9 cellular contexts compared by ENCODE assay signal in genomic region chr9:128550770-128551651, GRCh38. TPM values are rescaled to one million over a fixed set of nuclear protein-coding genes. Genes with fewer than 3 reads are reported as not detected.
A peak's percentile ranks its signal among the peaks of the same experiment; 100 is the strongest.
DNase-seq lines count a peak whose midpoint lies in the region; ATAC-seq lines count a peak whose summit lies in the region.
"Had no signal": no experiment of that assay in that cellular context is flagged by ENCODE, and none has a peak within 500 bp of the region (broad histone marks: within the 10 kb centered on the region; RNA-seq: fewer than 3 reads in every experiment).

No MANE protein-coding gene starts in this region.

- intact Hi-C loops in head of caudate nucleus (cut with DNase I) = no loop called here

- H3K4me3 Mint-ChIP-seq in activated T-cell treated with anti-CD3 and anti-CD28 coated beads, Interleukin-2, amount 50 U/mL, for 24 hours = no peak overlapping the region
- peak overlapping the region; percentile 94 for H3K4me3 Mint-ChIP-seq in activated CD8-positive, alpha-beta T cell treated with anti-CD3 and anti-CD28 coated beads, Interleukin-2, amount 10 ng/mL, durations not matched to agents 7 days and 5 days
- H3K4me3 Mint-ChIP-seq: dendritic cell treated with granulocyte-macrophage colony-stimulating factor and Interleukin-4, amounts not matched to agents 40 ng/mL and 50 ng/mL, for 4 days had no signal

- ATAC-seq in activated CD8-positive, alpha-beta T cell treated with anti-CD3 and anti-CD28 coated beads, Interleukin-2, amount 10 ng/mL, durations not matched to agents 7 days and 5 days = no peak
- ATAC-seq in HG03442 (IDR thresholded peaks at IDR 0.05; ENCODE audit: unreplicated experiment) = no peak
- no peak for ATAC-seq in esophagus mucosa
- ATAC-seq in HG03139 (IDR thresholded peaks at IDR 0.05; ENCODE audit: unreplicated experiment) = no peak

- H3K36me3 Mint-ChIP-seq in activated T-cell treated with anti-CD3 and anti-CD28 coated beads, Interleukin-2, amount 50 U/mL, for 24 hours (ENCODE audit: low read depth) = peaks cover 5% of the 10 kb centered on the region
- H3K36me3 Mint-ChIP-seq in activated CD8-positive, alpha-beta T cell treated with anti-CD3 and anti-CD28 coated beads, Interleukin-2, amount 10 ng/mL, durations not matched to agents 7 days and 5 days (ENCODE audit: low read depth) = no peaks in the 10 kb centered on the region

- no peak for DNase-seq in activated T-cell treated with anti-CD3 and anti-CD28 coated beads, Interleukin-2, amount 50 U/mL, for 24 hours
- no peak for DNase-seq in activated T-cell treated with anti-CD3 and anti-CD28 coated beads, Interleukin-2, amount 50 U/mL, for 1 hour
- DNase-seq in activated CD8-positive, alpha-beta T cell treated with anti-CD3 and anti-CD28 coated beads, Interleukin-2, amount 10 ng/mL, durations not matched to agents 7 days and 5 days = no peak
- DNase-seq in head of caudate nucleus = peak in 41 of 42 donors; percentile 8 to 74 (median 49)
- peak in 45 of 56 donors; percentile 4 to 73 (median 35) for DNase-seq in nucleus accumbens (lab: John Stamatoyannopoulos, UW)

- CTCF ChIA-PET in activated CD8-positive, alpha-beta T cell treated with anti-CD3 and anti-CD28 coated beads, Interleukin-2, amount 10 ng/mL, durations not matched to agents 7 days and 5 days (lab: Charles Lee) = interaction anchor here (1.3 to 1.6 kb wide), 4 partner anchors 9 to 46 kb away, joined by 3 to 13 read pairs (median 4); no protein-coding TSS in a partner anchor

- peaks cover 31% of the 10 kb centered on the region for H3K4me1 Mint-ChIP-seq in activated T-cell treated with anti-CD3 and anti-CD28 coated beads, Interleukin-2, amount 50 U/mL, for 24 hours (ENCODE audit: low read depth)
- peaks cover 20% of the 10 kb centered on the region for H3K4me1 Mint-ChIP-seq in activated CD8-positive, alpha-beta T cell treated with anti-CD3 and anti-CD28 coated beads, Interleukin-2, amount 10 ng/mL, durations not matched to agents 7 days and 5 days (ENCODE audit: low read depth)

- POLR2A ChIA-PET in activated CD8-positive, alpha-beta T cell treated with anti-CD3 and anti-CD28 coated beads, Interleukin-2, amount 10 ng/mL, durations not matched to agents 7 days and 5 days (lab: Charles Lee) = interaction anchor here (0.7 to 4.3 kb wide), 13 partner anchors 8 to 268 kb away, joined by 3 to 38 read pairs (median 4); partner anchors contain the start of genes ENDOG, GLE1 and SET

- no peaks in the 10 kb centered on the region for H3K27me3 Mint-ChIP-seq in activated T-cell treated with anti-CD3 and anti-CD28 coated beads, Interleukin-2, amount 50 U/mL, for 24 hours
- no peaks in the 10 kb centered on the region for H3K27me3 Mint-ChIP-seq in activated CD8-positive, alpha-beta T cell treated with anti-CD3 and anti-CD28 coated beads, Interleukin-2, amount 10 ng/mL, durations not matched to agents 7 days and 5 days (ENCODE audit: low read depth)
- H3K27me3 Mint-ChIP-seq: dendritic cell treated with granulocyte-macrophage colony-stimulating factor and Interleukin-4, amounts not matched to agents 40 ng/mL and 50 ng/mL, for 4 days had no signal

- peak overlapping the region; percentile 96 for H3K27ac Mint-ChIP-seq in activated T-cell treated with anti-CD3 and anti-CD28 coated beads, Interleukin-2, amount 50 U/mL, for 24 hours
- peak overlapping the region; percentile 94 for H3K27ac Mint-ChIP-seq in activated CD8-positive, alpha-beta T cell treated with anti-CD3 and anti-CD28 coated beads, Interleukin-2, amount 10 ng/mL, durations not matched to agents 7 days and 5 days
- H3K27ac Mint-ChIP-seq: dendritic cell treated with granulocyte-macrophage colony-stimulating factor and Interleukin-4, amounts not matched to agents 40 ng/mL and 50 ng/mL, for 4 days had no signal

- H3K9me3 Mint-ChIP-seq in activated T-cell treated with anti-CD3 and anti-CD28 coated beads, Interleukin-2, amount 50 U/mL, for 24 hours = no peaks in the 10 kb centered on the region
- no peaks in the 10 kb centered on the region for H3K9me3 Mint-ChIP-seq in activated CD8-positive, alpha-beta T cell treated with anti-CD3 and anti-CD28 coated beads, Interleukin-2, amount 10 ng/mL, durations not matched to agents 7 days and 5 days (ENCODE audit: insufficient read depth)
- H3K9me3 Mint-ChIP-seq: dendritic cell treated with granulocyte-macrophage colony-stimulating factor and Interleukin-4, amounts not matched to agents 40 ng/mL and 50 ng/mL, for 4 days had no signal

RNA-seq across cellular contexts. Expression of gene SPTAN1, which starts 1.4 kb away (rescaled TPM):
- total RNA-seq in activated CD8-positive, alpha-beta T cell treated with anti-CD3 and anti-CD28 coated beads, Interleukin-2, amount 10 ng/mL, durations not matched to agents 7 days and 5 days = 100 to 1,000 TPM; 292 to 303 TPM
- 161 TPM for total RNA-seq in esophagus mucosa

RNA-seq across cellular contexts. Expression of gene GLE1, which starts 46.5 kb away (rescaled TPM):
- 10 to 100 TPM; 46.5 to 47.7 TPM for total RNA-seq in activated CD8-positive, alpha-beta T cell treated with anti-CD3 and anti-CD28 coated beads, Interleukin-2, amount 10 ng/mL, durations not matched to agents 7 days and 5 days
- 22.5 TPM for total RNA-seq in esophagus mucosa

Comparison
In these comparisons a context has a peak if more than half of its experiments do, and no peak if none do; other contexts are left out.
1. DNase-seq: peak in head of caudate nucleus (41 of 42) and nucleus accumbens (45 of 56); none in activated T-cell treated with anti-CD3 and anti-CD28 coated beads, Interleukin-2, amount 50 U/mL, for 24 hours (single experiment), activated T-cell treated with anti-CD3 and anti-CD28 coated beads, Interleukin-2, amount 50 U/mL, for 1 hour (single experiment) and activated CD8-positive, alpha-beta T cell treated with anti-CD3 and anti-CD28 coated beads, Interleukin-2, amount 10 ng/mL, durations not matched to agents 7 days and 5 days (single experiment).